11 cellular contexts compared by ENCODE assay signal in genomic region chr5:154723740-154724505, GRCh38. TPM values are rescaled to one million over a fixed set of nuclear protein-coding genes. Genes with fewer than 3 reads are reported as not detected.
DNase-seq lines count a peak whose midpoint lies in the region; ATAC-seq, FAIRE-seq and TF ChIP-seq lines count a peak whose summit lies in the region.
"Had no signal": no experiment of that assay in that cellular context is flagged by ENCODE, and none has a peak within 500 bp of the region (broad histone marks: within the 10 kb centered on the region; RNA-seq: fewer than 3 reads in every experiment).

No MANE protein-coding gene starts in this region.

- 43% methylated on average over 2 of the region's 2 CpGs for WGBS in HepG2 (ENCODE audit: low lambda C conversion rate)

- H3K27ac Mint-ChIP-seq in HFFc6 (no peak overlapping the region), natural killer cell (no peak overlapping the region)
- no peak overlapping the region for H3K27ac Mint-ChIP-seq in activated naive CD4-positive, alpha-beta T cell treated with anti-CD3 and anti-CD28 coated beads, Interleukin-2, amount 50 U/mL, for 72 hours
- H3K27ac Mint-ChIP-seq: naive thymus-derived CD8-positive, alpha-beta T cell had no signal

- peak overlapping the region in 1 of 2 donors; percentile 9 for H3K9ac ChIP-seq in colonic mucosa (ENCODE audit: low read depth in 2 of 2, low read length in 2 of 2)
- no peak overlapping the region for H3K9ac ChIP-seq in HepG2 (ENCODE audit: insufficient read depth, low read depth, low read length)

- H2AFZ ChIP-seq in HepG2 (ENCODE audit: low read length) = no peak overlapping the region

- H3K9me3 Mint-ChIP-seq in HFFc6 (no peaks in the 10 kb centered on the region), natural killer cell (no peaks in the 10 kb centered on the region)
- H3K9me3 Mint-ChIP-seq in activated naive CD4-positive, alpha-beta T cell treated with anti-CD3 and anti-CD28 coated beads, Interleukin-2, amount 50 U/mL, for 72 hours = peaks cover 0 to 4% of the 10 kb centered on the region in 2 donors

- no peaks in the 10 kb centered on the region for H3K9me3 ChIP-seq in AG04450 (ENCODE audit: control insufficient read depth, insufficient read depth, low read length)
- no peaks in the 10 kb centered on the region for H3K9me3 ChIP-seq in colonic mucosa
- H3K9me3 ChIP-seq in HepG2 (ENCODE audit: low read length) = no peaks in the 10 kb centered on the region

- H3K36me3 ChIP-seq in colonic mucosa (no peaks in the 10 kb centered on the region), HepG2 (replicated peaks in 1 of 2; ENCODE audit: control insufficient read depth in 1 of 2, insufficient read depth in 2 of 2, low read length in 2 of 2) (0 out of 5 replicates have a peak, but pooled peaks cover 0 to under 1% of the 10 kb centered on the region in 2 experiments)

- no peak overlapping the region for H3K4me2 ChIP-seq in HepG2 (ENCODE audit: low read depth, low read length)

- TF ChIP-seq CTCF in AG04450 (IDR thresholded peaks at IDR 0.05; ENCODE audit: low read depth, low read length) = no peak
- no peak for TF ChIP-seq CTCF in HFFc6 (IDR thresholded peaks at IDR 0.05)
- no peak for TF ChIP-seq CTCF in colonic mucosa (IDR thresholded peaks at IDR 0.05)
- TF ChIP-seq CTCF in HepG2 (CRISPR knock-in tag; IDR thresholded peaks at IDR 0.05) = 0 out of 2 replicates have a peak, but pooled peaks have one; percentile 16
- no peak for TF ChIP-seq CTCF in natural killer cell (IDR thresholded peaks at IDR 0.05)

- H3K27me3 ChIP-seq in AG04450 (ENCODE audit: control insufficient read depth, insufficient read depth, low read length) (no peaks in the 10 kb centered on the region), colonic mucosa (no peaks in the 10 kb centered on the region), HepG2 (ENCODE audit: control insufficient read depth in 1 of 2, insufficient read depth in 2 of 2, low read length in 2 of 2) (no peaks in the 10 kb centered on the region)

- no peaks in the 10 kb centered on the region for H3K79me2 ChIP-seq in HepG2 (ENCODE audit: insufficient read depth, low read length)

- H3K4me1 ChIP-seq in colonic mucosa (no peaks in the 10 kb centered on the region), HepG2 (ENCODE audit: insufficient read depth, low read length) (peaks cover 46% of the 10 kb centered on the region)

- no peak for TF ChIP-seq POLR2A in HepG2 (IDR thresholded peaks at IDR 0.05; ENCODE audit: insufficient read depth in 1 of 2, low read depth in 2 of 2, low read length in 2 of 2)

- intact Hi-C loops in colonic mucosa (cut with DNase I) = no loop called here
- intact Hi-C loops in HepG2 (cut with micrococcal nuclease; ENCODE audit: unreplicated experiment) = loop anchor here (2.0 kb wide), 1 partner anchor 41 kb away; no protein-coding TSS in a partner anchor
- intact Hi-C loops in natural killer cell (cut with micrococcal nuclease) = no loop called here

- CTCF ChIA-PET in AG04450 (lab: Charles Lee) = interaction anchor here (0.6 to 1.0 kb wide), 2 partner anchors 13 to 84 kb away, joined by 3 read pairs; no protein-coding TSS in a partner anchor
- CTCF ChIA-PET in HepG2 (lab: Yijun Ruan, JAX; ENCODE audit: low intra/inter-chr PET ratio, low total read pairs) = no interaction called here

- no TSS peak for BruUV-seq in HepG2 (replicated peaks; lab: Mats Ljungman, UMichigan)

- H3K4me3 Mint-ChIP-seq in HFFc6 (no peak overlapping the region), natural killer cell (no peak overlapping the region)
- H3K4me3 Mint-ChIP-seq: naive thymus-derived CD8-positive, alpha-beta T cell had no signal

- peak; percentile 24 for DNase-seq in AG04450 (ENCODE audit: low read depth, low spot score)
- peak; percentile 39 for DNase-seq in HFFc6
- no peak for DNase-seq in colonic mucosa
- DNase-seq in HepG2 (ENCODE audit: low spot score) = no peak
- no peak for DNase-seq in natural killer cell
- DNase-seq in NCI-H2029 (lab: John Stamatoyannopoulos, UW) = no peak
- DNase-seq in activated naive CD4-positive, alpha-beta T cell treated with anti-CD3 and anti-CD28 coated beads, Interleukin-2, amount 50 U/mL, for 72 hours (ENCODE audit: low spot score in 2 of 2) = no peak
- DNase-seq: aorta; naive thymus-derived CD8-positive, alpha-beta T cell; NCI-H2107 had no signal

- H3K27ac ChIP-seq in AG04450 (ENCODE audit: low read depth, low read length) (peak overlapping the region; percentile 11), colonic mucosa (peak overlapping the region; percentile 64), HepG2 (ENCODE audit: extremely low read length, insufficient read depth, low read length) (no peak overlapping the region)

- TF ChIP-seq EP300 in HepG2 (IDR thresholded peaks at IDR 0.05; ENCODE audit: low read depth in 2 of 2, low read length in 2 of 2) = no peak
- no peak for TF ChIP-seq EP300 in HepG2 (CRISPR knock-in tag; IDR thresholded peaks at IDR 0.05; ENCODE audit: borderline replicate concordance)

- in situ Hi-C loops in HepG2 (cut with HindIII; ENCODE audit: extremely low pct_ligation_motif_present, low pct_unique_long_range_greater_than_20kb) = no loop called here

- H3K36me3 Mint-ChIP-seq in HFFc6 (ENCODE audit: low read depth) (no peaks in the 10 kb centered on the region; the same call in 1 of the 2 replicates), natural killer cell (no peaks in the 10 kb centered on the region)
- H3K36me3 Mint-ChIP-seq in activated naive CD4-positive, alpha-beta T cell treated with anti-CD3 and anti-CD28 coated beads, Interleukin-2, amount 50 U/mL, for 72 hours = no peaks in the 10 kb centered on the region

- peak; percentile 49; the same call in 2 of the 3 replicates for ATAC-seq in HepG2
- ATAC-seq in natural killer cell = no peak
- no peak for ATAC-seq in HG03025 (IDR thresholded peaks at IDR 0.05; ENCODE audit: low FRiP score, unreplicated experiment)
- no peak for ATAC-seq in activated naive CD4-positive, alpha-beta T cell treated with anti-CD3 and anti-CD28 coated beads, Interleukin-2, amount 50 U/mL, for 72 hours
- ATAC-seq: naive thymus-derived CD8-positive, alpha-beta T cell had no signal

- no peaks in the 10 kb centered on the region for H4K20me1 ChIP-seq in HepG2 (ENCODE audit: insufficient read depth, low read length)

- peaks cover 4% of the 10 kb centered on the region for H3K27me3 Mint-ChIP-seq in HFFc6 (ENCODE audit: insufficient read depth)
- peaks cover 5 to 9% of the 10 kb centered on the region in 2 donors for H3K27me3 Mint-ChIP-seq in natural killer cell (ENCODE audit: low read depth in 2 of 2)

- H3K4me1 Mint-ChIP-seq in HFFc6 (ENCODE audit: low read depth) (peaks cover 13% of the 10 kb centered on the region), natural killer cell (no peaks in the 10 kb centered on the region)
- H3K4me1 Mint-ChIP-seq: naive thymus-derived CD8-positive, alpha-beta T cell had no signal

- H3K4me3 ChIP-seq in AG04450 (ENCODE audit: low read depth, low read length) (no peak overlapping the region), colonic mucosa (no peak overlapping the region), HepG2 (replicated peaks in 1 of 3; ENCODE audit: insufficient read depth in 1 of 3, low read depth in 2 of 3, low read length in 3 of 3) (no peak overlapping the region)

- no peak for FAIRE-seq in HepG2 (lab: Jason Lieb, UNC)

- POLR2A ChIA-PET in AG04450 (lab: Yijun Ruan, JAX) (no interaction called here), HepG2 (lab: Yijun Ruan, JAX) (interaction anchor here (0.7 to 2.3 kb wide), 2 partner anchors 10 to 41 kb away, joined by 3 to 5 read pairs; no protein-coding TSS in a partner anchor)

- no peak for TF ChIP-seq RAD21 in HepG2 (CRISPR knock-in tag; IDR thresholded peaks at IDR 0.05)

TF ChIP-seq in HepG2, 621 proteins besides CTCF, POLR2A, EP300 and RAD21:
- TF ChIP-seq MAFK (conservative IDR thresholded peaks at IDR 0.05 in 1 of 2, IDR thresholded peaks at IDR 0.05 in 1 of 2; ENCODE audit: low read length in 2 of 2) = peak in 1 of 2 experiments; percentile 13; a peak in 1 of 4 replicates
- no peak for TF ChIP-seq FOXA3 (CRISPR knock-in tag; IDR thresholded peaks at IDR 0.05)

RNA-seq across cellular contexts. Expression of gene LARP1, which starts 31.3 kb away (rescaled TPM):
- polyA plus RNA-seq in AG04450 (2011; rRNA removed) (54.9 and 64.9 TPM in 2 replicates), HepG2 (2011; rRNA removed) (45.2 and 52.0 TPM in 2 replicates)
- polyA minus RNA-seq in AG04450 (2011; rRNA and poly(A)+ RNA removed) = 93.4 and 94.0 TPM in 2 replicates
- 100 to 1,000 TPM; 204 to 228 (median 208) TPM for total RNA-seq in HFFc6 (2021; fragmentation: NEBNext Ultra II Directional; extraction: Animal tissue kit (Norgen Biotek cat#: 25700))
- total RNA-seq in colonic mucosa (100 to 1,000 TPM; 116 to 201 TPM), HepG2 (2016; rRNA removed; fragmentation: Illumina TruSeq; extraction: Trizol) (61.4 and 68.5 TPM in 2 replicates), natural killer cell (100 to 1,000 TPM; 103 to 117 (median 112) TPM)
- 8.7 and 8.9 TPM in 2 replicates for total RNA-seq in HepG2 (2016; cell fraction: cytosol; rRNA removed; fragmentation: Illumina TruSeq; extraction: Trizol; ENCODE audit: low read depth)
- 57.6 and 62.0 TPM in 2 replicates for total RNA-seq in HepG2 (2016; cell fraction: insoluble cytoplasmic fraction; rRNA removed; fragmentation: Illumina TruSeq; extraction: Trizol)
- total RNA-seq in HepG2 (2016; cell fraction: membrane; rRNA removed; fragmentation: Illumina TruSeq; extraction: Trizol) = 36.8 and 41.2 TPM in 2 replicates
- 72.6 and 80.1 TPM in 2 replicates for total RNA-seq in HepG2 (2016; cell fraction: nucleus; rRNA removed; fragmentation: Illumina TruSeq; extraction: Trizol)
- 29.4 and 31.7 TPM in 2 replicates for polyA plus RNA-seq in HepG2 (2011; cell fraction: cytosol; rRNA removed)
- polyA plus RNA-seq in HepG2 (2011; cell fraction: nucleus; rRNA removed) = 74.2 and 76.9 TPM in 2 replicates
- polyA plus RNA-seq in HepG2 (2012) = 59.4 and 62.0 TPM in 2 replicates
- polyA plus RNA-seq in HepG2 (2016; cell fraction: cytosol; fragmentation: Illumina TruSeq; extraction: Trizol; ENCODE audit: low read depth) = 4.0 and 4.5 TPM in 2 replicates
- 69.6 and 92.6 TPM in 2 replicates for polyA plus RNA-seq in HepG2 (2016; cell fraction: insoluble cytoplasmic fraction; fragmentation: Illumina TruSeq; extraction: Trizol; ENCODE audit: low read depth)
- 15.3 and 19.6 TPM in 2 replicates for polyA plus RNA-seq in HepG2 (2016; cell fraction: membrane; fragmentation: Illumina TruSeq; extraction: Trizol; ENCODE audit: low read depth)
- polyA plus RNA-seq in HepG2 (2016; cell fraction: nucleus; fragmentation: Illumina TruSeq; extraction: Trizol; ENCODE audit: insufficient read depth, low read depth) = 143 and 158 TPM in 2 replicates
- 72.7 and 144 TPM in 2 replicates for polyA minus RNA-seq in HepG2 (2011; rRNA and poly(A)+ RNA removed; ENCODE audit: low replicate concordance)
- polyA minus RNA-seq in HepG2 (2011; cell fraction: cytosol; rRNA and poly(A)+ RNA removed) = 40.8 and 53.5 TPM in 2 replicates
- 66.0 and 100 TPM in 2 replicates for polyA minus RNA-seq in HepG2 (2011; cell fraction: nucleus; rRNA and poly(A)+ RNA removed)
- total RNA-seq in activated naive CD4-positive, alpha-beta T cell treated with anti-CD3 and anti-CD28 coated beads, Interleukin-2, amount 50 U/mL, for 72 hours = 100 to 1,000 TPM; 172 to 231 TPM

Comparison
In these comparisons a context has a peak if more than half of its experiments do, and no peak if none do; other contexts are left out.
1. DNase-seq: peak in AG04450 (single experiment) and HFFc6 (single experiment); none in colonic mucosa (single experiment), HepG2 (single experiment), natural killer cell (single experiment), NCI-H2029 (single experiment) and activated naive CD4-positive, alpha-beta T cell treated with anti-CD3 and anti-CD28 coated beads, Interleukin-2, amount 50 U/mL, for 72 hours (0 of 2).